ENCODE assay signal across 13 cellular contexts in the genomic region with DNA sequence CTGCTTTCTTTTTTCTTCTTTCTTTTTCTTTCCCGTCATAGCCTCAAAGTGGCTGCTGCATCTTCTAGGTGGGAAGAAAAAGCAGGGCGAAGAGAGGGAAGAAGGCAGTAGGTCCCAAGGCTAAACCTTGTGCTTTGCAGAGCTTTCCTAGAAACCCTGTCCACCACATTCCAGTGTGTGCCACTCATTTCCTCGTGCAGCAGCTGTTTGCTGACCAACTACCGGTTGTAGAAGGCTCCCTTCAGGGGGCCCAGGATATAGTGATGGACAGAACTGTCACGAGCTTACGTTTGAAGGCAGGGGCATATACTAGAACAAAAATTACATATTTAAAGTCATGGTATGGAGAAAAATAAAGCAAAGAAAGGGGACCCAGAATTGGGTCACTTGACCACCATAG.
DNase-seq lines count a peak whose midpoint lies in the region; ATAC-seq and TF ChIP-seq lines count a peak whose summit lies in the region.
"Had no signal": no experiment of that assay in that cellular context is flagged by ENCODE, and none has a peak within 500 bp of the region (broad histone marks: within the 10 kb centered on the region; RNA-seq: fewer than 3 reads in every experiment).

No MANE protein-coding gene starts in this region.

- no peak for TF ChIP-seq CTCF in HFFc6 (IDR thresholded peaks at IDR 0.05)
- TF ChIP-seq CTCF in fibroblast of villous mesenchyme (IDR thresholded peaks at IDR 0.05; ENCODE audit: insufficient read depth, low read depth, low read length): no peak
- TF ChIP-seq CTCF in type B pancreatic cell (conservative IDR thresholded peaks at IDR 0.05): no peak

- no peak for ATAC-seq in GM18907 (IDR thresholded peaks at IDR 0.05; ENCODE audit: unreplicated experiment)
- ATAC-seq: activated T-helper 17 cell treated with anti-CD3 and anti-CD28 coated beads, Interleukin-2, amount 50 U/mL, for 72 hours; T-cell had no signal

- peak; percentile 58 for DNase-seq in HFFc6
- DNase-seq in amniotic epithelial cell (ENCODE audit: low read depth): peak; percentile 71
- DNase-seq in fibroblast of villous mesenchyme (ENCODE audit: low read depth): peak; percentile 40
- no peak for DNase-seq in type B pancreatic cell (ENCODE audit: extremely low spot score, unreplicated experiment)
- no peak for DNase-seq in NCI-H1105 treated with DMSO at 0.1 percent for 48 hours (lab: John Stamatoyannopoulos, UW)
- DNase-seq in mesenteric fat pad (ENCODE audit: low spot score): no peak
- DNase-seq: activated CD4-positive, alpha-beta T cell treated with anti-CD3 and anti-CD28 coated beads for 48 hours; NCI-H2227 treated with DMSO at 0.1 percent for 48 hours; retina; T-cell had no signal

- H3K27ac Mint-ChIP-seq in HFFc6 (peak overlapping the region; percentile 62), type B pancreatic cell (peak overlapping the region; percentile 94)
- H3K27ac Mint-ChIP-seq: activated T-helper 17 cell treated with anti-CD3 and anti-CD28 coated beads, Interleukin-2, amount 50 U/mL, for 72 hours; brain; T-cell had no signal

- H3K4me1 Mint-ChIP-seq in HFFc6 (ENCODE audit: low read depth): peaks cover 73% of the 10 kb centered on the region
- peaks cover 45% of the 10 kb centered on the region for H3K4me1 Mint-ChIP-seq in type B pancreatic cell (ENCODE audit: unreplicated experiment)

- H3K27me3 Mint-ChIP-seq in HFFc6 (ENCODE audit: insufficient read depth) (no peaks in the 10 kb centered on the region), type B pancreatic cell (no peaks in the 10 kb centered on the region)

- no peaks in the 10 kb centered on the region for H3K9me3 Mint-ChIP-seq in HFFc6
- peaks cover 9% of the 10 kb centered on the region for H3K9me3 Mint-ChIP-seq in type B pancreatic cell
- H3K9me3 Mint-ChIP-seq: activated T-helper 17 cell treated with anti-CD3 and anti-CD28 coated beads, Interleukin-2, amount 50 U/mL, for 72 hours; brain; T-cell had no signal

- peak overlapping the region; percentile 38; the same call in 1 of the 2 replicates for H3K4me3 Mint-ChIP-seq in HFFc6
- H3K4me3 Mint-ChIP-seq in type B pancreatic cell: peak overlapping the region; percentile 56
- H3K4me3 Mint-ChIP-seq: activated T-helper 17 cell treated with anti-CD3 and anti-CD28 coated beads, Interleukin-2, amount 50 U/mL, for 72 hours; brain; T-cell had no signal

- peaks cover 58% of the 10 kb centered on the region for H3K36me3 Mint-ChIP-seq in HFFc6 (ENCODE audit: low read depth)
- peaks cover 30% of the 10 kb centered on the region for H3K36me3 Mint-ChIP-seq in type B pancreatic cell
- H3K36me3 Mint-ChIP-seq: T-cell had no signal

- no peak overlapping the region for H3K4me3 ChIP-seq in fibroblast of villous mesenchyme (ENCODE audit: low read depth, low read length)

Comparison
In these comparisons a context has a peak if more than half of its experiments do, and no peak if none do; other contexts are left out.
1. DNase-seq: peak in HFFc6 (single experiment), amniotic epithelial cell (single experiment) and fibroblast of villous mesenchyme (single experiment); none in type B pancreatic cell (single experiment), NCI-H1105 treated with DMSO at 0.1 percent for 48 hours (single experiment) and mesenteric fat pad (single experiment).